Comparison of ENCODE assay signal across 8 cellular contexts in the genomic region with DNA sequence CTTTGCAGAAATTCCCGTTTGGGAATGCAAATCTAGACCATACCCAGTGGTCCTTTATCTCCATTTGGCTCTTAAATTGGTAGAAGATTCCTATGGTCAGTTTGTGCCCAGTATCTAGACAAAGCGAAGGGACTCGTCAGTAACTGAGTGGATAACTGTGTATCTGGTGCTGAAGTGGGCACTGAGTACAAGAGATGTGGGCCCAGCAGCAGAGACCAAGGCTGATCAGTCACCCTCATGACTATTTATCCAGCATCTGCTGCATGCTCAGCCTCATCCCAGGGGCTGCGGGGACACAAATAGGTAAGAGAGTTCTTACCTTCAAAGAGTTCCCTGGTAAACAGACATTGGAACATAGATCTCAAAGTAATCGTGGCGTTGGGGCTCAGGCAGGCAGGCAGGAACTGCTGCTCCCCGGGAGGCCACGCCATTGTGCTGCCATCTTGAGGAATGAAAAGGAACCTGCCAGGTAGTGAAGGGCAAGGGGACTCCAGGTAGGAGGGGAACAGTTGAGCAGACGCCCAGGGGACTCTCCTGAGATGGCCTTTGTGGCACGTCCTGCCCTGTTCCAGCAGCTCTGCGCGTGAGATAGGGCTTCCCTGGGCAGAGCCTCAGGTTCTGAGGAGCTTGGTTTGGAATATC. TPM values are rescaled to one million over a fixed set of nuclear protein-coding genes. Genes with fewer than 3 reads are reported as not detected.
DNase-seq lines count a peak whose midpoint lies in the region; ATAC-seq and TF ChIP-seq lines count a peak whose summit lies in the region.

No MANE protein-coding gene starts in this region.

- H3K4me3 ChIP-seq in fibroblast of villous mesenchyme (ENCODE audit: low read depth, low read length): no peak overlapping the region

- TF ChIP-seq CTCF in fibroblast of villous mesenchyme (IDR thresholded peaks at IDR 0.05; ENCODE audit: insufficient read depth, low read depth, low read length): peak; percentile 40

- ATAC-seq in GM18498 (IDR thresholded peaks at IDR 0.05; ENCODE audit: unreplicated experiment) (peak; percentile 44), HG03565 (IDR thresholded peaks at IDR 0.05; ENCODE audit: unreplicated experiment) (no peak), HG02973 (IDR thresholded peaks at IDR 0.05; ENCODE audit: unreplicated experiment) (no peak), GM18870 (IDR thresholded peaks at IDR 0.05; ENCODE audit: unreplicated experiment) (no peak)

- peak; percentile 43 for DNase-seq in NCI-H69 (lab: John Stamatoyannopoulos, UW)
- peak; percentile 67 for DNase-seq in activated T-cell treated with anti-CD3 and anti-CD28 coated beads for 4 hours
- no peak for DNase-seq in fibroblast of villous mesenchyme (ENCODE audit: low read depth)
- DNase-seq in renal cortical epithelial cell (ENCODE audit: low read depth): peak; percentile 43

RNA-seq across cellular contexts. Expression of a gene that starts 10.3 kb away (rescaled TPM):
- total RNA-seq in fibroblast of villous mesenchyme (1.3 TPM in 2 replicates), renal cortical epithelial cell (0.94 TPM in 1 of 2 replicates, not detected in the other)

RNA-seq across cellular contexts. Expression of a gene that starts 32.4 kb away (rescaled TPM):
- total RNA-seq in fibroblast of villous mesenchyme: 82.8 and 93.7 TPM in 2 replicates
- total RNA-seq in renal cortical epithelial cell: 63.6 and 105 TPM in 2 replicates
